In genomic region chr13:56015919-56016318, GRCh38 we compare ENCODE assay signal across 19 cellular contexts.
DNase-seq lines count a peak whose midpoint lies in the region; ATAC-seq, FAIRE-seq and TF ChIP-seq lines count a peak whose summit lies in the region.
"Had no signal": no experiment of that assay in that cellular context is flagged by ENCODE, and none has a peak within 500 bp of the region (broad histone marks: within the 10 kb centered on the region; RNA-seq: fewer than 3 reads in every experiment).

No MANE protein-coding gene starts in this region.

- H4K8ac ChIP-seq in H1 (ENCODE audit: extremely low read depth, insufficient read depth, low read length), result no peak overlapping the region

- no peaks in the 10 kb centered on the region for H3K36me3 ChIP-seq in BE2C
- H3K36me3 ChIP-seq in H1 (ENCODE audit: control insufficient read depth in 2 of 4, insufficient read depth in 4 of 4, low read length in 3 of 4), result no peaks in the 10 kb centered on the region
- H3K36me3 ChIP-seq in neuron (ENCODE audit: insufficient read depth, low read length), result no peaks in the 10 kb centered on the region
- H3K36me3 ChIP-seq: BLaER1 treated with 17β-estradiol and CSF1 and Interleukin-3, amounts not matched to agents 10 nM and 100 nM; HAP-1 had no signal

- no peak overlapping the region for H2BK12ac ChIP-seq in H1 (ENCODE audit: low read depth, low read length)

- POLR2A ChIA-PET in H1 (lab: Charles Lee; ENCODE audit: partially characterized antibody), result no interaction called here

- CTCF ChIA-PET in H1 (lab: Charles Lee; ENCODE audit: partially characterized antibody), result interaction anchor here (1.1 kb wide), 1 partner anchor 13 kb away, joined by 3 read pairs; no protein-coding TSS in a partner anchor

- H2AK5ac ChIP-seq in H1 (ENCODE audit: low read depth, low read length), result no peak overlapping the region

- no peak overlapping the region for H3K4me2 ChIP-seq in H1 (ENCODE audit: insufficient read depth in 1 of 2, low read depth in 2 of 2, low read length in 2 of 2)

- no peak overlapping the region for H4K91ac ChIP-seq in H1 (replicated peaks; ENCODE audit: insufficient read length, low read length)

- H2BK5ac ChIP-seq in H1 (ENCODE audit: low read depth, low read length), result no peak overlapping the region

- no peak overlapping the region for H3K27ac ChIP-seq in H1 (ENCODE audit: low read depth, low read length)
- H3K27ac ChIP-seq: BLaER1 treated with 17β-estradiol and CSF1 and Interleukin-3, amounts not matched to agents 10 nM and 100 nM had no signal

- no peak overlapping the region for H3K23ac ChIP-seq in H1 (ENCODE audit: insufficient read length)

- TF ChIP-seq RAD21 in H1 (IDR thresholded peaks at IDR 0.05 in 1 of 2, conservative IDR thresholded peaks at IDR 0.05 in 1 of 2; ENCODE audit: low read depth in 2 of 2, low read length in 2 of 2), result no peak

- DNase-seq in Ammon's horn (ENCODE audit: low spot score) (peak; percentile 9), BE2C (peak; percentile 59), H1 (ENCODE audit: low read depth in 1 of 2, low spot score in 2 of 2) (no peak)
- no peak for DNase-seq in stimulated activated CD8-positive, alpha-beta memory T cell treated with anti-CD3 and anti-CD28 coated beads, Interleukin-4, amount 100 ng/mL, for 48 hours
- DNase-seq: ACHN; AML-193; Calu3; CD8-positive, alpha-beta T cell; DMS79; GDM1; KG1 had no signal

- TF ChIP-seq CTCF in BE2C (IDR thresholded peaks at IDR 0.05; ENCODE audit: low read depth, low read length) (no peak), H1 (IDR thresholded peaks at IDR 0.05; ENCODE audit: control extremely low read depth in 1 of 3, insufficient read depth in 1 of 3, low read depth in 1 of 3, low read length in 3 of 3) (no peak)

- H3K9me3 ChIP-seq in BE2C (no peaks in the 10 kb centered on the region), H1 (ENCODE audit: insufficient read depth in 2 of 2, low read depth in 1 of 2, low read length in 1 of 2) (no peaks in the 10 kb centered on the region), neuron (ENCODE audit: low read length) (peaks cover 5% of the 10 kb centered on the region)
- H3K9me3 ChIP-seq: HAP-1 had no signal

- no peaks in the 10 kb centered on the region for H3K79me1 ChIP-seq in H1 (ENCODE audit: low read depth, low read length)

- no peak overlapping the region for H3K9ac ChIP-seq in H1 (replicated peaks in 1 of 4; ENCODE audit: extremely low read depth in 1 of 4, low read depth in 3 of 4, low read length in 3 of 4)
- H3K9ac ChIP-seq: BLaER1 treated with 17β-estradiol and CSF1 and Interleukin-3, amounts not matched to agents 10 nM and 100 nM had no signal

- 50% methylated on average over 2 of the region's 2 CpGs; no CpG with 5 or more reads in 1 of the 2 experiments for WGBS in H1 (ENCODE audit: extremely low coverage in 1 of 2, insufficient coverage in 1 of 2, insufficient read length in 1 of 2, insufficient replicate concordance in 2 of 2, low coverage in 1 of 2, low lambda C conversion rate in 2 of 2, missing lambda C conversion rate in 1 of 2), 2 experiments

- H3K4me3 ChIP-seq in BE2C (ENCODE audit: low read depth, low read length), result no peak overlapping the region
- no peak overlapping the region for H3K4me3 ChIP-seq in H1 (ENCODE audit: extremely low read depth in 1 of 4, insufficient read depth in 2 of 4, low read depth in 3 of 4, low read length in 4 of 4)
- H3K4me3 ChIP-seq in neuron (ENCODE audit: low read length), result no peak overlapping the region
- H3K4me3 ChIP-seq: BLaER1 treated with 17β-estradiol and CSF1 and Interleukin-3, amounts not matched to agents 10 nM and 100 nM; HAP-1 had no signal

- H4K20me1 ChIP-seq in H1 (replicated peaks in 1 of 2; ENCODE audit: control insufficient read depth in 1 of 2, insufficient read depth in 2 of 2, low read length in 2 of 2), result no peaks in the 10 kb centered on the region
- H4K20me1 ChIP-seq: BLaER1 treated with 17β-estradiol and CSF1 and Interleukin-3, amounts not matched to agents 10 nM and 100 nM had no signal

- H3K27me3 ChIP-seq in BE2C (no peaks in the 10 kb centered on the region), H1 (replicated peaks in 1 of 4; ENCODE audit: control insufficient read depth in 3 of 4, extremely low read depth in 1 of 4, insufficient read depth in 3 of 4, low read length in 3 of 4) (no peaks in the 10 kb centered on the region), neuron (ENCODE audit: insufficient read depth, low read length) (no peaks in the 10 kb centered on the region)
- H3K27me3 ChIP-seq: BLaER1 treated with 17β-estradiol and CSF1 and Interleukin-3, amounts not matched to agents 10 nM and 100 nM had no signal

- no peak overlapping the region for H3K14ac ChIP-seq in H1 (ENCODE audit: insufficient read length)

- H3K4ac ChIP-seq in H1 (replicated peaks; ENCODE audit: insufficient read length, low read depth, low read length), result no peak overlapping the region

- TF ChIP-seq POLR2A in H1 (IDR thresholded peaks at IDR 0.05; ENCODE audit: control extremely low read depth in 1 of 2, low read depth in 2 of 2, low read length in 2 of 2), result no peak

- H3K56ac ChIP-seq in H1 (replicated peaks; ENCODE audit: insufficient read length, low read depth, low read length), result no peak overlapping the region

- no peak overlapping the region for H2BK20ac ChIP-seq in H1 (ENCODE audit: low read length)

- ATAC-seq in GM19452 (IDR thresholded peaks at IDR 0.05; ENCODE audit: unreplicated experiment) (no peak), GM21423 (IDR thresholded peaks at IDR 0.05; ENCODE audit: unreplicated experiment) (no peak)
- ATAC-seq: CD8-positive, alpha-beta T cell had no signal

- H3K23me2 ChIP-seq in H1 (ENCODE audit: low read depth, low read length), result no peaks in the 10 kb centered on the region

- H3K4me1 ChIP-seq in BE2C (no peaks in the 10 kb centered on the region), H1 (replicated peaks in 1 of 4; ENCODE audit: control insufficient read depth in 3 of 4, insufficient read depth in 4 of 4, low read length in 3 of 4) (peaks cover 0 to 7% (median 2%) of the 10 kb centered on the region in 4 experiments; a peak in 2 of 7 replicates), neuron (ENCODE audit: insufficient read depth, low read length) (peaks cover 5% of the 10 kb centered on the region)
- H3K4me1 ChIP-seq: HAP-1 had no signal

- no peak overlapping the region for H2BK120ac ChIP-seq in H1 (replicated peaks; ENCODE audit: low read depth, low read length)

- no peak for TF ChIP-seq EP300 in H1 (IDR thresholded peaks at IDR 0.05; ENCODE audit: borderline replicate concordance in 1 of 2, low read depth in 2 of 2, low read length in 2 of 2)

- H2AFZ ChIP-seq in H1 (ENCODE audit: low read length) (peak overlapping the region; percentile 90), neuron (ENCODE audit: low read depth, low read length) (peak overlapping the region; percentile 28)

- no peak overlapping the region for H2BK15ac ChIP-seq in H1 (ENCODE audit: low read length)

- no peak overlapping the region for H4K5ac ChIP-seq in H1 (ENCODE audit: insufficient read length, low read depth, low read length)

- H3K18ac ChIP-seq in H1 (ENCODE audit: extremely low read depth, low read length), result no peak overlapping the region

- FAIRE-seq in H1 (lab: Jason Lieb, UNC), result no peak
- FAIRE-seq: A204.1, GM12892, GM18507 had no signal

- H3K79me2 ChIP-seq in H1 (ENCODE audit: control insufficient read depth in 1 of 2, insufficient read depth in 2 of 2, low read length in 2 of 2), result no peaks in the 10 kb centered on the region

TF ChIP-seq in H1, 55 proteins besides CTCF, POLR2A, EP300 and RAD21:
- no peak for TF ChIP-seq HDAC2 (IDR thresholded peaks at IDR 0.05; ENCODE audit: borderline replicate concordance in 1 of 2, low read depth in 2 of 2, low read length in 2 of 2)
- no peak for TF ChIP-seq KDM5A (IDR thresholded peaks at IDR 0.05; ENCODE audit: low read length)
- no peak for TF ChIP-seq MAFK (IDR thresholded peaks at IDR 0.05; ENCODE audit: low read depth, low read length)
- TF ChIP-seq RNF2 (IDR thresholded peaks at IDR 0.05; ENCODE audit: borderline replicate concordance, low read depth, low read length, missing control alignments, poor library complexity, severe bottlenecking), result no peak
- TF ChIP-seq SIN3A (conservative IDR thresholded peaks at IDR 0.05 in 1 of 2, IDR thresholded peaks at IDR 0.05 in 1 of 2; ENCODE audit: low read depth in 1 of 2, low read length in 2 of 2), result no peak
- no peak for TF ChIP-seq EGR1 (IDR thresholded peaks at IDR 0.05; ENCODE audit: borderline replicate concordance, low read depth, low read length)
- no peak for TF ChIP-seq BACH1 (IDR thresholded peaks at IDR 0.05; ENCODE audit: low read length)
- TF ChIP-seq ASH2L (IDR thresholded peaks at IDR 0.05; ENCODE audit: low read length), result no peak
- TF ChIP-seq ZNF274 (IDR thresholded peaks at IDR 0.05; ENCODE audit: borderline replicate concordance, extremely low read depth, low read length), result no peak

Comparison
In these comparisons a context has a peak if more than half of its experiments do, and no peak if none do; other contexts are left out.
1. DNase-seq: peak in Ammon's horn (single experiment) and BE2C (single experiment); none in H1 (0 of 2) and stimulated activated CD8-positive, alpha-beta memory T cell treated with anti-CD3 and anti-CD28 coated beads, Interleukin-4, amount 100 ng/mL, for 48 hours (single experiment).